17 cellular contexts compared by ENCODE assay signal in genomic region chr10:130396044-130396443, GRCh38.
"Had no signal": no experiment of that assay in that cellular context is flagged by ENCODE, and none has a peak within 500 bp of the region (broad histone marks: within the 10 kb centered on the region; RNA-seq: fewer than 3 reads in every experiment).

No MANE protein-coding gene starts in this region.

- H3K27me3 ChIP-seq: suprapubic skin, tibial artery had no signal

- H3K36me3 ChIP-seq: suprapubic skin, tibial artery had no signal

- H3K27ac ChIP-seq: parathyroid adenoma, suprapubic skin, tibial artery had no signal

- H3K4me3 ChIP-seq: mucosa of descending colon, smooth muscle cell, suprapubic skin, tibial artery had no signal

- DNase-seq: cerebellar nuclear complex; effector memory CD8-positive, alpha-beta T cell; hypothalamus; immature natural killer cell; mesenchymal stem cell; mucosa of descending colon; naive B cell; stimulated activated CD4-positive, alpha-beta T cell treated with anti-CD3 and anti-CD28 coated beads, Interleukin-12 subunit alpha, Interleukin-12 subunit beta, amount 100 ng/mL, for 4 hours; stimulated activated CD4-positive, alpha-beta T cell treated with anti-CD3 and anti-CD28 coated beads, Interleukin-1b, Interleukin-23, amount 100 ng/mL, for 48 hours; stimulated activated CD4-positive, alpha-beta T cell treated with anti-CD3 and anti-CD28 coated beads, Interleukin-4, amount 100 ng/mL, for 1 hour; stimulated activated CD8-positive, alpha-beta memory T cell treated with anti-CD3 and anti-CD28 coated beads, Interleukin-4, amount 100 ng/mL, for 48 hours; stimulated activated naive CD4-positive, alpha-beta T cell; stimulated activated naive CD8-positive, alpha-beta T cell treated with anti-CD3 and anti-CD28 coated beads, Interleukin-15, amount 100 ng/mL, for 72 hours; tibial artery had no signal

- H3K4me1 ChIP-seq: parathyroid adenoma, suprapubic skin, tibial artery had no signal
